8 cellular contexts compared by ENCODE assay signal in the genomic region with DNA sequence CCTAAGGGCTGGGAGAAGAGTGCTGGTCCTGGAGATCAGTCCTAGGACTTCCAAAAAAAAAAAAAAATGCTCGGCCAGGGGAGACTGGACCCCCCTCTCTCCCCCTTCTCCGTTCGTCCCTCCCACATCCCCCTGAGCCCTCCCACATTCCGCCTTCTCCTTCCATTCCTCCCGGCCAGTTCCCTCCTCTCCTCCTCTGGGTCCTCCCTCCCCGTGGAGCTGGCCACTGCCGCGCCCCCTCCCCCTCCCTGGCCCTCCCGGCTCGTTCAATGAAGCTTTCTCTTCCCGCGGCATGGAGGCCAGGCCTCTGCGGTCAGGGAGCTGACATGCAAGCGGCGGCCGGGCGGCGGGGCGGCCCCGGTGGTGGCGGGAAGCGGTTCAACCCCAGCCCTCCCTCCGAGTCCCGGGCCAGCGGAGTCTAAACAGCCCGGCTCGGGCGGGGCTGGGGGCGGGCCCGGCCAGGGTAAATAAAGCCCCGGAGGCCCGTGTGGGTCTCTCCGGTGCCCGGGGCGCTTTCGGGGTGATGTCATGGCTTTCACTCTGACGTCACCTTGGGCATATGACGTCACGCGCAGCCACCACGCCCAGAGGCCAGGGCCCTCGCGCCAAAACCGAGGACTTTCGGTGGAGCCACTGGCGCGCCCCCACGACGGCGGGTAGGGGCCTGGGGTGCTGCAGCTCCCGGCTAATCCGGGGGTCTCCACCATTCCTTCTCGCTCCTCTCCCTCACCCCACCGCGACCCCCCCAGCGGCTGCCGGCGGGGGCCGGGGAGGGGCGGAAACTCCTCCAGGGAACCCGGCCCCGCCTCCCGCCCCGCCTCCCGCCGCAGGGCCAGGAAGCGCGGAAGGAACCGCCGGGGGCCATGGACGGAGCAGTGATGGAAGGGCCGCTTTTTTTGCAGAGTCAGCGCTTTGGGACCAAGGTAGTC. TPM values are rescaled to one million over a fixed set of nuclear protein-coding genes. Genes with fewer than 3 reads are reported as not detected.
A peak's percentile ranks its signal among the peaks of the same experiment; 100 is the strongest.
DNase-seq lines count a peak whose midpoint lies in the region; ATAC-seq and TF ChIP-seq lines count a peak whose summit lies in the region.

A gene (plus strand): TSS at position 829 of the 929 bp plus-strand sequence. CDS start 35 bp downstream, at position 864.
A gene with protein sequence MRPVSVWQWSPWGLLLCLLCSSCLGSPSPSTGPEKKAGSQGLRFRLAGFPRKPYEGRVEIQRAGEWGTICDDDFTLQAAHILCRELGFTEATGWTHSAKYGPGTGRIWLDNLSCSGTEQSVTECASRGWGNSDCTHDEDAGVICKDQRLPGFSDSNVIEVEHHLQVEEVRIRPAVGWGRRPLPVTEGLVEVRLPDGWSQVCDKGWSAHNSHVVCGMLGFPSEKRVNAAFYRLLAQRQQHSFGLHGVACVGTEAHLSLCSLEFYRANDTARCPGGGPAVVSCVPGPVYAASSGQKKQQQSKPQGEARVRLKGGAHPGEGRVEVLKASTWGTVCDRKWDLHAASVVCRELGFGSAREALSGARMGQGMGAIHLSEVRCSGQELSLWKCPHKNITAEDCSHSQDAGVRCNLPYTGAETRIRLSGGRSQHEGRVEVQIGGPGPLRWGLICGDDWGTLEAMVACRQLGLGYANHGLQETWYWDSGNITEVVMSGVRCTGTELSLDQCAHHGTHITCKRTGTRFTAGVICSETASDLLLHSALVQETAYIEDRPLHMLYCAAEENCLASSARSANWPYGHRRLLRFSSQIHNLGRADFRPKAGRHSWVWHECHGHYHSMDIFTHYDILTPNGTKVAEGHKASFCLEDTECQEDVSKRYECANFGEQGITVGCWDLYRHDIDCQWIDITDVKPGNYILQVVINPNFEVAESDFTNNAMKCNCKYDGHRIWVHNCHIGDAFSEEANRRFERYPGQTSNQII (minus strand): TSS at position 51 of the 929 bp plus-strand sequence. CDS start 1,308 bp downstream, outside the sequence.

- TF ChIP-seq POLR2A in IMR-90 (IDR thresholded peaks at IDR 0.05; ENCODE audit: low read depth, low read length), result peak; percentile 30; the same call in 1 of the 2 replicates
- peak in 1 of 2 donors; percentile 51 for TF ChIP-seq POLR2A in tibial nerve (IDR thresholded peaks at IDR 0.05)

- H3K9me1 ChIP-seq in IMR-90 (ENCODE audit: insufficient read depth, low read length), result peaks cover 16% of the 10 kb centered on the region; the same call in 1 of the 2 replicates

- H3K4me1 Mint-ChIP-seq in activated naive CD8-positive, alpha-beta T cell treated with anti-CD3 and anti-CD28 coated beads for 36 hours, result peaks cover 9% of the 10 kb centered on the region

- H2BK5ac ChIP-seq in IMR-90 (ENCODE audit: low read depth, low read length, poor library complexity, severe bottlenecking) (peak within 1 kb of the TSS; percentile 87), trophoblast cell (ENCODE audit: low read depth, low read length, poor library complexity) (peak within 1 kb of the TSS; percentile 12)

- TF ChIP-seq RAD21 in IMR-90 (IDR thresholded peaks at IDR 0.05; ENCODE audit: low read length), result no peak

- peak within 1 kb of the TSS; percentile 90 for H2AK5ac ChIP-seq in IMR-90 (ENCODE audit: low read depth, low read length)
- no peak within 1 kb of the TSS for H2AK5ac ChIP-seq in trophoblast cell (ENCODE audit: low read length)

- 1% methylated on average over 14 of the region's 73 CpGs; no CpG with 5 or more reads in 1 of the 2 experiments for WGBS in IMR-90 (ENCODE audit: extremely low coverage in 2 of 2, insufficient read length in 1 of 2), 2 experiments
- no CpG with 5 or more reads among the region's 73 CpGs for WGBS in trophoblast cell (ENCODE audit: extremely low coverage, insufficient coverage, insufficient read length)
- 1% methylated on average over 18 to 43 of the region's 73 CpGs for WGBS in tibial nerve, 2 donors

- in situ Hi-C loops in IMR-90 (cut with MboI; ENCODE audit: low sequenced_read_pairs), result no loop called here

- H3K4me1 ChIP-seq in IMR-90 (ENCODE audit: control insufficient read depth, insufficient read depth, low read length) (peaks cover 22% of the 10 kb centered on the region), trophoblast cell (ENCODE audit: control insufficient read depth in 1 of 2, insufficient read depth in 2 of 2, low read length in 2 of 2) (peaks cover 10 to 20% of the 10 kb centered on the region in 2 experiments), tibial nerve (peaks cover 0 to 54% (median 15%) of the 10 kb centered on the region in 4 donors)

- H3K4me2 ChIP-seq in IMR-90 (ENCODE audit: low read depth, low read length), result peak within 1 kb of the TSS; percentile 88
- H3K4me2 ChIP-seq in trophoblast cell (ENCODE audit: low read length), result peak within 1 kb of the TSS; percentile 82

- no TSS peak for BruUV-seq in IMR-90 (replicated peaks; lab: Mats Ljungman, UMichigan)

- peak within 1 kb of the TSS; percentile 94 for H3K23ac ChIP-seq in IMR-90 (ENCODE audit: low read depth, low read length)
- H3K23ac ChIP-seq in trophoblast cell (ENCODE audit: low read length), result no peak within 1 kb of the TSS

- H3K27ac ChIP-seq in IMR-90 (ENCODE audit: insufficient read depth, low read length), result peak within 1 kb of the TSS; percentile 91
- no peak within 1 kb of the TSS for H3K27ac ChIP-seq in trophoblast cell (ENCODE audit: low read depth, low read length)
- H3K27ac ChIP-seq in tibial nerve, result peak within 1 kb of the TSS; percentile 89 to 98 (median 96)

- no peak for TF ChIP-seq CTCF in IMR-90 (conservative IDR thresholded peaks at IDR 0.05; ENCODE audit: low read depth, low read length)
- peak in 2 of 5 experiments; percentile 20 to 32 for TF ChIP-seq CTCF in tibial nerve (IDR thresholded peaks at IDR 0.05)

- POLR2A ChIA-PET in IMR-90 (lab: Charles Lee; ENCODE audit: unreplicated experiment), result interaction anchor here (0.6 to 1.5 kb wide), 2 partner anchors 13 to 30 kb away, joined by 3 to 19 read pairs; no protein-coding TSS in a partner anchor

- H3K4ac ChIP-seq in IMR-90 (ENCODE audit: low read depth, low read length) (peak within 1 kb of the TSS; percentile 98), trophoblast cell (ENCODE audit: low read depth, low read length) (no peak within 1 kb of the TSS)

- H2BK120ac ChIP-seq in IMR-90 (ENCODE audit: low read depth, low read length) (peak within 1 kb of the TSS; percentile 90), trophoblast cell (ENCODE audit: insufficient read depth, low read length, poor library complexity) (peak within 1 kb of the TSS; percentile 3)

- H3K18ac ChIP-seq in IMR-90 (ENCODE audit: low read depth, low read length), result peak within 1 kb of the TSS; percentile 77
- peak within 1 kb of the TSS; percentile 85 for H3K18ac ChIP-seq in trophoblast cell (ENCODE audit: low read length)

- peak within 1 kb of the TSS; percentile 13 for H2BK12ac ChIP-seq in trophoblast cell (ENCODE audit: low read length)

- ATAC-seq in GM21447 (IDR thresholded peaks at IDR 0.05; ENCODE audit: unreplicated experiment) (peak; percentile 54), IMR-90 (ENCODE audit: low read depth) (peak; percentile 85), Right ventricle myocardium superior (ENCODE audit: poor library complexity) (peak; percentile 90)

- H3K4me3 Mint-ChIP-seq in activated naive CD8-positive, alpha-beta T cell treated with anti-CD3 and anti-CD28 coated beads for 36 hours, result peak within 1 kb of the TSS; percentile 94

- CTCF ChIA-PET in IMR-90 (lab: Yijun Ruan, JAX), result no interaction called here

- H4K5ac ChIP-seq in IMR-90 (ENCODE audit: low read depth, low read length), result peak within 1 kb of the TSS; percentile 97

- H4K12ac ChIP-seq in trophoblast cell (ENCODE audit: low read depth, low read length), result peak within 1 kb of the TSS; percentile 58

- intact Hi-C loops in IMR-90 (cut with micrococcal nuclease), result loop anchor here (1.0 to 2.0 kb wide), 2 partner anchors 33 to 47 kb away; a partner anchor contains a TSS
- intact Hi-C loops in Right ventricle myocardium superior (cut with DNase I), result no loop called here

- H3K27me3 Mint-ChIP-seq in activated naive CD8-positive, alpha-beta T cell treated with anti-CD3 and anti-CD28 coated beads for 36 hours, result peaks cover 33% of the 10 kb centered on the region

- H2BK20ac ChIP-seq in IMR-90 (ENCODE audit: low read depth, low read length), result peak within 1 kb of the TSS; percentile 58

- H3K9me3 ChIP-seq in IMR-90 (ENCODE audit: control insufficient read depth, insufficient read depth, low read length) (no peaks in the 10 kb centered on the region), trophoblast cell (ENCODE audit: insufficient read depth, low read depth, low read length) (peaks cover 9% of the 10 kb centered on the region), tibial nerve (no peaks in the 10 kb centered on the region)

- H3K56ac ChIP-seq in IMR-90 (ENCODE audit: extremely low read depth, insufficient read depth, low read length), result peak within 1 kb of the TSS; percentile 66

- H3K14ac ChIP-seq in IMR-90 (replicated peaks; ENCODE audit: low read depth, low read length), result peak within 1 kb of the TSS; percentile 98
- H3K14ac ChIP-seq in trophoblast cell (ENCODE audit: low read length), result peak within 1 kb of the TSS; percentile 54

- no peaks in the 10 kb centered on the region for H3K79me2 ChIP-seq in trophoblast cell (ENCODE audit: control insufficient read depth, insufficient read depth, low read length, poor library complexity)

- H3K79me1 ChIP-seq in IMR-90 (ENCODE audit: low read depth in 1 of 2, low read length in 2 of 2) (peaks cover 20 to 68% of the 10 kb centered on the region in 2 experiments), trophoblast cell (ENCODE audit: low read length) (peaks cover 7% of the 10 kb centered on the region)

- H3K36me3 ChIP-seq in IMR-90 (ENCODE audit: control insufficient read depth, insufficient read depth, low read length), result peaks cover 28% of the 10 kb centered on the region
- no peaks in the 10 kb centered on the region for H3K36me3 ChIP-seq in trophoblast cell (ENCODE audit: control insufficient read depth in 1 of 2, insufficient read depth in 2 of 2, low read length in 2 of 2)
- H3K36me3 ChIP-seq in tibial nerve, result peaks cover 0 to 15% (median 0%) of the 10 kb centered on the region in 3 donors

- peak within 1 kb of the TSS; percentile 87 for H3K27ac Mint-ChIP-seq in activated naive CD8-positive, alpha-beta T cell treated with anti-CD3 and anti-CD28 coated beads for 36 hours

- H4K20me1 ChIP-seq in IMR-90 (ENCODE audit: insufficient read depth, low read length), result no peaks in the 10 kb centered on the region; the same call in 1 of the 2 replicates

- no peaks in the 10 kb centered on the region for H3K9me3 Mint-ChIP-seq in activated naive CD8-positive, alpha-beta T cell treated with anti-CD3 and anti-CD28 coated beads for 36 hours

- peak within 1 kb of the TSS; percentile 98 for H4K91ac ChIP-seq in IMR-90 (ENCODE audit: insufficient read depth, low read depth, low read length)
- H4K91ac ChIP-seq in trophoblast cell (ENCODE audit: low read depth, low read length), result peak within 1 kb of the TSS; percentile 70

- peak within 1 kb of the TSS; percentile 79 to 94 for H4K8ac ChIP-seq in IMR-90 (ENCODE audit: low read depth in 2 of 2, low read length in 2 of 2)
- H4K8ac ChIP-seq in trophoblast cell (ENCODE audit: low read depth, low read length), result peak within 1 kb of the TSS; percentile 64

- H3K36me3 Mint-ChIP-seq in activated naive CD8-positive, alpha-beta T cell treated with anti-CD3 and anti-CD28 coated beads for 36 hours, result peaks cover 4% of the 10 kb centered on the region

- peak in 1 of 2 donors; percentile 43 for TF ChIP-seq EP300 in tibial nerve (IDR thresholded peaks at IDR 0.05)

- dilution Hi-C loops in IMR-90 (cut with HindIII; ENCODE audit: low sequenced_read_pairs, unreplicated experiment), result no loop called here

- peak within 1 kb of the TSS; percentile 81; the same call in 2 of the 3 replicates for H2BK15ac ChIP-seq in IMR-90 (ENCODE audit: low read depth, low read length)

- peak within 1 kb of the TSS; percentile 97 for H2AK9ac ChIP-seq in IMR-90 (replicated peaks; ENCODE audit: low read depth, low read length, poor library complexity)

- H3K27me3 ChIP-seq in IMR-90 (ENCODE audit: control insufficient read depth, insufficient read depth, low read length) (no peaks in the 10 kb centered on the region), trophoblast cell (ENCODE audit: insufficient read depth, low read length) (peaks cover 30% of the 10 kb centered on the region), tibial nerve (no peaks in the 10 kb centered on the region)

- H3K4me3 ChIP-seq in IMR-90 (ENCODE audit: insufficient read depth, low read depth, low read length) (peak within 1 kb of the TSS; percentile 78), trophoblast cell (ENCODE audit: low read depth, low read length) (peak within 1 kb of the TSS; percentile 67), tibial nerve (peak within 1 kb of the TSS; percentile 72 to 95 (median 79))

- H2AFZ ChIP-seq in IMR-90 (replicated peaks; ENCODE audit: low read length, poor library complexity) (peak within 1 kb of the TSS; percentile 98), trophoblast cell (ENCODE audit: insufficient read depth, low read length, poor library complexity) (peak within 1 kb of the TSS; percentile 61)

- H3K9ac ChIP-seq in IMR-90 (ENCODE audit: low read depth, low read length) (peak within 1 kb of the TSS; percentile 90), trophoblast cell (ENCODE audit: low read length) (peak within 1 kb of the TSS; percentile 29)

- DNase-seq in DMS 273 treated with DMSO at 0.1 percent for 48 hours (lab: John Stamatoyannopoulos, UW) (peak; percentile 27), IMR-90 (peak; percentile 88), SKM-1 (lab: John Stamatoyannopoulos, UW; ENCODE audit: unreplicated experiment) (peak; percentile 57), Right ventricle myocardium superior (peak; percentile 94), trophoblast cell (peak; percentile 84 to 91), tibial nerve (ENCODE audit: low spot score in 2 of 2) (peak; percentile 73 to 81)
- peak; percentile 82 for DNase-seq in activated naive CD8-positive, alpha-beta T cell treated with anti-CD3 and anti-CD28 coated beads for 36 hours

RNA-seq across cellular contexts. Expression of the first gene that starts in this region (rescaled TPM):
- total RNA-seq in IMR-90 (2012; rRNA removed) (12.2 and 15.4 TPM in 2 replicates), Right ventricle myocardium superior (3.8 TPM), tibial nerve (10 to 100 TPM; 22.2 to 34.2 (median 24.2) TPM)
- 17.5 and 17.6 TPM in 2 replicates for polyA plus RNA-seq in IMR-90 (2012; rRNA removed)
- 22.6 and 23.7 TPM in 2 replicates for polyA plus RNA-seq in IMR-90 (2012; cell fraction: cytosol; rRNA removed)
- polyA plus RNA-seq in IMR-90 (2012; cell fraction: nucleus; rRNA removed; ENCODE audit: low replicate concordance), result 13.0 and 33.0 TPM in 2 replicates
- 10 to 100 TPM; 19.6 to 23.5 TPM for total RNA-seq in activated naive CD8-positive, alpha-beta T cell treated with anti-CD3 and anti-CD28 coated beads for 36 hours
- 2.5 and 2.7 TPM in 2 replicates for polyA plus RNA-seq in trophoblast cell (2013)

RNA-seq across cellular contexts. Expression of the second gene that starts in this region (rescaled TPM):
- total RNA-seq in IMR-90 (2012; rRNA removed) (14.2 and 17.9 TPM in 2 replicates), Right ventricle myocardium superior (3.6 TPM), tibial nerve (10 to 100 TPM in 3 of 4 donors, 1 to 10 TPM in 1; 5.0 to 16.2 (median 13.5) TPM)
- 21.8 and 23.4 TPM in 2 replicates for polyA plus RNA-seq in IMR-90 (2012; rRNA removed)
- polyA plus RNA-seq in IMR-90 (2012; cell fraction: cytosol; rRNA removed), result 11.7 and 22.0 TPM in 2 replicates
- 63.1 and 92.0 TPM in 2 replicates for polyA plus RNA-seq in IMR-90 (2012; cell fraction: nucleus; rRNA removed; ENCODE audit: low replicate concordance)
- total RNA-seq in activated naive CD8-positive, alpha-beta T cell treated with anti-CD3 and anti-CD28 coated beads for 36 hours, result 1 to 10 TPM; 1.9 to 2.7 TPM
- polyA plus RNA-seq in trophoblast cell (2013), result 1.1 and 1.3 TPM in 2 replicates

Comparison
In these comparisons a context has a peak if more than half of its experiments do, and no peak if none do; other contexts are left out.
1. DNase-seq: peak in every context shown above with its lines; median percentile 94 in Right ventricle myocardium superior; 88 in IMR-90; 88 in trophoblast cell; 82 in activated naive CD8-positive, alpha-beta T cell treated with anti-CD3 and anti-CD28 coated beads for 36 hours; 77 in tibial nerve; 57 in SKM-1; 27 in DMS 273 treated with DMSO at 0.1 percent for 48 hours.